8 cellular contexts compared by ENCODE assay signal in genomic region chr3:151227438-151228290, GRCh38. TPM values are rescaled to one million over a fixed set of nuclear protein-coding genes. Genes with fewer than 3 reads are reported as not detected.
DNase-seq lines count a peak whose midpoint lies in the region; ATAC-seq, FAIRE-seq and TF ChIP-seq lines count a peak whose summit lies in the region.

No MANE protein-coding gene starts in this region.

- FAIRE-seq in A204.1 (lab: Jason Lieb, UNC) = peak; percentile 46

- peaks cover 46% of the 10 kb centered on the region for H3K4me1 Mint-ChIP-seq in central memory CD8-positive, alpha-beta T cell

- DNase-seq in GM13977 (ENCODE audit: low spot score) (peak; percentile 78), NCI-H2029 (lab: John Stamatoyannopoulos, UW) (peak; percentile 37), left colon (peak; percentile 46 to 73)
- peak; percentile 65 to 68 for DNase-seq in central memory CD8-positive, alpha-beta T cell (ENCODE audit: low spot score in 2 of 2)
- DNase-seq in stimulated activated CD4-positive, alpha-beta T cell treated with anti-CD3 and anti-CD28 coated beads, Interleukin-1b, Interleukin-23, amount 100 ng/mL, for 48 hours = peak; percentile 75

- ATAC-seq in HG02884 (IDR thresholded peaks at IDR 0.05; ENCODE audit: unreplicated experiment) = peak; percentile 88
- peak; percentile 61 to 66 for ATAC-seq in activated CD4-positive, CD25-positive, alpha-beta regulatory T cell treated with anti-CD3 and anti-CD28 coated beads, Interleukin-2, amount 50 U/mL, for 24 hours
- peak; percentile 68 for ATAC-seq in central memory CD8-positive, alpha-beta T cell (replicated peaks; ENCODE audit: extremely low read depth, poor library complexity, severe bottlenecking)
- peak; percentile 86 for ATAC-seq in left colon

- peaks cover 4% of the 10 kb centered on the region for H3K36me3 Mint-ChIP-seq in central memory CD8-positive, alpha-beta T cell (ENCODE audit: insufficient read depth)

- H3K4me3 Mint-ChIP-seq in central memory CD8-positive, alpha-beta T cell = no peak overlapping the region

- in situ Hi-C loops in GM13977 (cut with MboI; ENCODE audit: low pct_unique_long_range_greater_than_20kb, low sequenced_read_pairs, unreplicated experiment) = loop anchor here (5.0 to 10.0 kb wide), 2 partner anchors 50 to 63 kb away; partner anchors contain the start of gene P2RY14

- intact Hi-C loops in left colon (cut with DNase I, micrococcal nuclease) = loop anchor here in 1 of 2 donors (10.0 kb wide), 1 partner anchor 57 kb away; no protein-coding TSS in a partner anchor

- no peak overlapping the region for H3K27ac Mint-ChIP-seq in central memory CD8-positive, alpha-beta T cell (ENCODE audit: low read depth)

- H3K9me3 Mint-ChIP-seq in central memory CD8-positive, alpha-beta T cell = no peaks in the 10 kb centered on the region

- TF ChIP-seq CTCF in GM13977 (IDR thresholded peaks at IDR 0.05; ENCODE audit: extremely low read depth, insufficient read depth, missing control alignments) = peak; percentile 88

- peaks cover under 1% of the 10 kb centered on the region for H3K27me3 Mint-ChIP-seq in central memory CD8-positive, alpha-beta T cell

RNA-seq across cellular contexts. Expression of gene GPR171, which starts 24.6 kb away (rescaled TPM):
- total RNA-seq in left colon = 1 to 10 TPM; 1.7 to 1.9 TPM

RNA-seq across cellular contexts. Expression of gene P2RY14, which starts 50.7 kb away (rescaled TPM):
- 1 to 10 TPM; 2.0 to 7.3 TPM for total RNA-seq in left colon

Comparison
In these comparisons a context has a peak if more than half of its experiments do, and no peak if none do; other contexts are left out.
1. Peak in every context shown above with its lines: DNase-seq and ATAC-seq.